In genomic region chr11:60924110-60924905, GRCh38 we compare ENCODE assay signal across 8 cellular contexts. TPM values are rescaled to one million over a fixed set of nuclear protein-coding genes. Genes with fewer than 3 reads are reported as not detected.
DNase-seq lines count a peak whose midpoint lies in the region; ATAC-seq, FAIRE-seq and TF ChIP-seq lines count a peak whose summit lies in the region.

A gene with protein sequence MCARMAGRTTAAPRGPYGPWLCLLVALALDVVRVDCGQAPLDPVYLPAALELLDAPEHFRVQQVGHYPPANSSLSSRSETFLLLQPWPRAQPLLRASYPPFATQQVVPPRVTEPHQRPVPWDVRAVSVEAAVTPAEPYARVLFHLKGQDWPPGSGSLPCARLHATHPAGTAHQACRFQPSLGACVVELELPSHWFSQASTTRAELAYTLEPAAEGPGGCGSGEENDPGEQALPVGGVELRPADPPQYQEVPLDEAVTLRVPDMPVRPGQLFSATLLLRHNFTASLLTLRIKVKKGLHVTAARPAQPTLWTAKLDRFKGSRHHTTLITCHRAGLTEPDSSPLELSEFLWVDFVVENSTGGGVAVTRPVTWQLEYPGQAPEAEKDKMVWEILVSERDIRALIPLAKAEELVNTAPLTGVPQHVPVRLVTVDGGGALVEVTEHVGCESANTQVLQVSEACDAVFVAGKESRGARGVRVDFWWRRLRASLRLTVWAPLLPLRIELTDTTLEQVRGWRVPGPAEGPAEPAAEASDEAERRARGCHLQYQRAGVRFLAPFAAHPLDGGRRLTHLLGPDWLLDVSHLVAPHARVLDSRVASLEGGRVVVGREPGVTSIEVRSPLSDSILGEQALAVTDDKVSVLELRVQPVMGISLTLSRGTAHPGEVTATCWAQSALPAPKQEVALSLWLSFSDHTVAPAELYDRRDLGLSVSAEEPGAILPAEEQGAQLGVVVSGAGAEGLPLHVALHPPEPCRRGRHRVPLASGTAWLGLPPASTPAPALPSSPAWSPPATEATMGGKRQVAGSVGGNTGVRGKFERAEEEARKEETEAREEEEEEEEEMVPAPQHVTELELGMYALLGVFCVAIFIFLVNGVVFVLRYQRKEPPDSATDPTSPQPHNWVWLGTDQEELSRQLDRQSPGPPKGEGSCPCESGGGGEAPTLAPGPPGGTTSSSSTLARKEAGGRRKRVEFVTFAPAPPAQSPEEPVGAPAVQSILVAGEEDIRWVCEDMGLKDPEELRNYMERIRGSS (plus strand): TSS chr11:60924460. CDS start chr11:60924634, 174 bp downstream.

- DNase-seq in stimulated activated CD4-positive, alpha-beta T cell treated with anti-CD3 and anti-CD28 coated beads, Interleukin-4, amount 100 ng/mL, for 24 hours: peak; percentile 6
- no peak for DNase-seq in stimulated activated CD4-positive, alpha-beta T cell treated with anti-CD3 and anti-CD28 coated beads, Interleukin-2, amount 100 ng/mL, for 48 hours
- DNase-seq in LoVo (ENCODE audit: low spot score) (peak; percentile 82), SW480 (ENCODE audit: low spot score) (peak; percentile 75), H1 (ENCODE audit: low read depth in 1 of 2, low spot score in 2 of 2) (peak in 1 of 2 experiments; percentile 90), lung microvascular endothelial cell (ENCODE audit: low read depth in 2 of 2) (peak; percentile 79 to 84), substantia nigra (lab: John Stamatoyannopoulos, UW) (peak in 47 of 49 donors; percentile 16 to 90 (median 63))

- no peaks in the 10 kb centered on the region for H3K9me3 ChIP-seq in H1 (ENCODE audit: insufficient read depth in 2 of 2, low read depth in 1 of 2, low read length in 1 of 2)

- peak within 1 kb of the TSS; percentile 71 for H4K8ac ChIP-seq in H1 (ENCODE audit: extremely low read depth, insufficient read depth, low read length)

- TF ChIP-seq EP300 in H1 (IDR thresholded peaks at IDR 0.05; ENCODE audit: borderline replicate concordance in 1 of 2, low read depth in 2 of 2, low read length in 2 of 2): peak in 1 of 2 experiments; percentile 27; a peak in 1 of 3 replicates

- no peak within 1 kb of the TSS for H3K14ac ChIP-seq in H1 (ENCODE audit: insufficient read length)

- peaks cover 11% of the 10 kb centered on the region for H3K79me1 ChIP-seq in H1 (ENCODE audit: low read depth, low read length)

- H4K91ac ChIP-seq in H1 (replicated peaks; ENCODE audit: insufficient read length, low read length): peak within 1 kb of the TSS; percentile 59

- POLR2A ChIA-PET in H1 (lab: Charles Lee; ENCODE audit: partially characterized antibody): interaction anchor here (0.7 to 5.7 kb wide), 8 partner anchors 10 to 33 kb away, joined by 3 to 26 read pairs (median 4); partner anchors contain the start of gene TMEM109

- H3K18ac ChIP-seq in H1 (ENCODE audit: extremely low read depth, low read length): peak within 1 kb of the TSS; percentile 73

- TF ChIP-seq RAD21 in H1 (IDR thresholded peaks at IDR 0.05 in 1 of 2, conservative IDR thresholded peaks at IDR 0.05 in 1 of 2; ENCODE audit: low read depth in 2 of 2, low read length in 2 of 2): no peak; a peak in 1 of 4 replicates

- H3K23me2 ChIP-seq in H1 (ENCODE audit: low read depth, low read length): peaks cover 11% of the 10 kb centered on the region; the same call in 1 of the 2 replicates

- peak within 1 kb of the TSS; percentile 68 to 91 for H3K4me2 ChIP-seq in H1 (ENCODE audit: insufficient read depth in 1 of 2, low read depth in 2 of 2, low read length in 2 of 2)

- no peak within 1 kb of the TSS for H4K5ac ChIP-seq in H1 (ENCODE audit: insufficient read length, low read depth, low read length)

- H3K4me3 ChIP-seq in H1 (ENCODE audit: extremely low read depth in 1 of 4, insufficient read depth in 2 of 4, low read depth in 3 of 4, low read length in 4 of 4): peak within 1 kb of the TSS; percentile 70 to 95 (median 77)

- no peak within 1 kb of the TSS; the same call in 1 of the 2 replicates for H3K27ac ChIP-seq in H1 (ENCODE audit: low read depth, low read length)
- peak within 1 kb of the TSS; percentile 53 for H3K27ac ChIP-seq in substantia nigra (ENCODE audit: low read depth, low read length, poor library complexity, severe bottlenecking)

- H2AK5ac ChIP-seq in H1 (ENCODE audit: low read depth, low read length): peak within 1 kb of the TSS; percentile 6; the same call in 1 of the 2 replicates

- H3K56ac ChIP-seq in H1 (replicated peaks; ENCODE audit: insufficient read length, low read depth, low read length): peak within 1 kb of the TSS; percentile 72

- peak within 1 kb of the TSS; percentile 34 to 86 (median 46) for H3K9ac ChIP-seq in H1 (replicated peaks in 1 of 4; ENCODE audit: extremely low read depth in 1 of 4, low read depth in 3 of 4, low read length in 3 of 4)

- H2AFZ ChIP-seq in H1 (ENCODE audit: low read length): peak within 1 kb of the TSS; percentile 61

- peak within 1 kb of the TSS; percentile 43; the same call in 1 of the 2 replicates for H2BK12ac ChIP-seq in H1 (ENCODE audit: low read depth, low read length)

- no peak within 1 kb of the TSS for H3K23ac ChIP-seq in H1 (ENCODE audit: insufficient read length)

- 0 out of 2 replicates have a peak within 1 kb of the TSS, but pooled peaks have one; percentile 44 for H2BK5ac ChIP-seq in H1 (ENCODE audit: low read depth, low read length)

- peaks cover 9 to 15% of the 10 kb centered on the region in 2 experiments for H4K20me1 ChIP-seq in H1 (replicated peaks in 1 of 2; ENCODE audit: control insufficient read depth in 1 of 2, insufficient read depth in 2 of 2, low read length in 2 of 2)

- H3K27me3 ChIP-seq in H1 (replicated peaks in 1 of 4; ENCODE audit: control insufficient read depth in 3 of 4, extremely low read depth in 1 of 4, insufficient read depth in 3 of 4, low read length in 3 of 4): peaks cover 0 to 3% (median 0%) of the 10 kb centered on the region in 4 experiments; a peak in 1 of 7 replicates

- 6% methylated on average over 27 of the region's 69 CpGs; no CpG with 5 or more reads in 1 of the 2 experiments for WGBS in H1 (ENCODE audit: extremely low coverage in 1 of 2, insufficient coverage in 1 of 2, insufficient read length in 1 of 2, insufficient replicate concordance in 2 of 2, low coverage in 1 of 2, low lambda C conversion rate in 2 of 2, missing lambda C conversion rate in 1 of 2), 2 experiments

- TF ChIP-seq POLR2A in H1 (IDR thresholded peaks at IDR 0.05; ENCODE audit: control extremely low read depth in 1 of 2, low read depth in 2 of 2, low read length in 2 of 2): peak in 1 of 2 experiments; percentile 25; a peak in 1 of 3 replicates

- H2BK120ac ChIP-seq in H1 (replicated peaks; ENCODE audit: low read depth, low read length): no peak within 1 kb of the TSS

- peak within 1 kb of the TSS; percentile 6; the same call in 1 of the 2 replicates for H2BK15ac ChIP-seq in H1 (ENCODE audit: low read length)

- no peak for ATAC-seq in HG03439 (IDR thresholded peaks at IDR 0.05; ENCODE audit: unreplicated experiment)

- H2BK20ac ChIP-seq in H1 (ENCODE audit: low read length): no peak within 1 kb of the TSS

- peaks cover 0 to 3% of the 10 kb centered on the region in 2 experiments; a peak in 1 of 4 replicates for H3K79me2 ChIP-seq in H1 (ENCODE audit: control insufficient read depth in 1 of 2, insufficient read depth in 2 of 2, low read length in 2 of 2)

- no peak for FAIRE-seq in H1 (lab: Jason Lieb, UNC)

- TF ChIP-seq CTCF in H1 (IDR thresholded peaks at IDR 0.05; ENCODE audit: control extremely low read depth in 1 of 3, insufficient read depth in 1 of 3, low read depth in 1 of 3, low read length in 3 of 3): no peak

- peaks cover 5 to 27% (median 14%) of the 10 kb centered on the region in 4 experiments; a peak in 7 of 8 replicates for H3K36me3 ChIP-seq in H1 (ENCODE audit: control insufficient read depth in 2 of 4, insufficient read depth in 4 of 4, low read length in 3 of 4)

- peak within 1 kb of the TSS; percentile 87 for H3K4ac ChIP-seq in H1 (replicated peaks; ENCODE audit: insufficient read length, low read depth, low read length)

- CTCF ChIA-PET in H1 (lab: Charles Lee; ENCODE audit: partially characterized antibody): interaction anchor here (0.8 to 1.9 kb wide), 6 partner anchors 8 to 93 kb away, joined by 3 to 7 read pairs (median 4); no protein-coding TSS in a partner anchor

- H3K4me1 ChIP-seq in H1 (replicated peaks in 1 of 4; ENCODE audit: control insufficient read depth in 3 of 4, insufficient read depth in 4 of 4, low read length in 3 of 4): peaks cover 5 to 14% (median 5%) of the 10 kb centered on the region in 4 experiments; a peak in 6 of 7 replicates

TF ChIP-seq in H1, 55 proteins besides CTCF, POLR2A, EP300 and RAD21 (continues in another document):
- TF ChIP-seq CHD1 (IDR thresholded peaks at IDR 0.05; ENCODE audit: low read depth, low read length) (no peak), CBX5 (IDR thresholded peaks at IDR 0.05; ENCODE audit: low read depth, low read length) (no peak), TAF1 (IDR thresholded peaks at IDR 0.05; ENCODE audit: low read depth, low read length) (peak; percentile 25; the same call in 1 of the 2 replicates), KDM1A (IDR thresholded peaks at IDR 0.05; ENCODE audit: borderline replicate concordance, low read length) (no peak), BRCA1 (IDR thresholded peaks at IDR 0.05; ENCODE audit: low read depth, low read length) (no peak), RFX5 (IDR thresholded peaks at IDR 0.05; ENCODE audit: borderline replicate concordance, low read depth, low read length) (no peak), EGR1 (IDR thresholded peaks at IDR 0.05; ENCODE audit: borderline replicate concordance, low read depth, low read length) (peak; percentile 71), CTBP2 (IDR thresholded peaks at IDR 0.05; ENCODE audit: borderline replicate concordance, insufficient read depth, insufficient read length, low read length) (no peak)
- TF ChIP-seq, protein P1, sequence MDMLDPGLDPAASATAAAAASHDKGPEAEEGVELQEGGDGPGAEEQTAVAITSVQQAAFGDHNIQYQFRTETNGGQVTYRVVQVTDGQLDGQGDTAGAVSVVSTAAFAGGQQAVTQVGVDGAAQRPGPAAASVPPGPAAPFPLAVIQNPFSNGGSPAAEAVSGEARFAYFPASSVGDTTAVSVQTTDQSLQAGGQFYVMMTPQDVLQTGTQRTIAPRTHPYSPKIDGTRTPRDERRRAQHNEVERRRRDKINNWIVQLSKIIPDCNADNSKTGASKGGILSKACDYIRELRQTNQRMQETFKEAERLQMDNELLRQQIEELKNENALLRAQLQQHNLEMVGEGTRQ (IDR thresholded peaks at IDR 0.05; ENCODE audit: low read length): 0 out of 2 replicates have a peak, but pooled peaks have one; percentile 14

RNA-seq across cellular contexts. Expression of the gene that starts here (rescaled TPM):
- total RNA-seq in H1 (2021; fragmentation: NEBNext Ultra II Directional; extraction: Animal tissue kit (Norgen Biotek cat#: 25700)): 97.9 and 98.2 TPM in 2 replicates
- 46.6 and 69.0 TPM in 2 replicates for polyA plus RNA-seq in H1 (2011; rRNA removed)
- polyA plus RNA-seq in H1 (2011; cell fraction: cytosol; rRNA removed): 65.5 TPM
- 453 TPM for polyA plus RNA-seq in H1 (2011; cell fraction: nucleus; rRNA removed)
- 77.1 to 107 TPM (median 96.0 TPM) in 4 replicates for polyA plus RNA-seq in H1 (2012, experiment 1 of 2)
- 39.7 TPM for polyA plus RNA-seq in H1 (2012, experiment 2 of 2)
- polyA plus RNA-seq in H1 (2013, experiment 1 of 2): 99.5 TPM
- polyA plus RNA-seq in H1 (2013, experiment 2 of 2): 89.8 TPM
- 26.2 and 27.0 TPM in 2 replicates for polyA minus RNA-seq in H1 (2011; rRNA and poly(A)+ RNA removed)
- 53.9 TPM for polyA minus RNA-seq in H1 (2011; cell fraction: cytosol; rRNA and poly(A)+ RNA removed)
- polyA minus RNA-seq in H1 (2011; cell fraction: nucleus; rRNA and poly(A)+ RNA removed): 103 TPM
- 49.7 and 56.2 TPM in 2 replicates for total RNA-seq in lung microvascular endothelial cell

Comparison
In these comparisons a context has a peak if more than half of its experiments do, and no peak if none do; other contexts are left out.
1. DNase-seq: peak in stimulated activated CD4-positive, alpha-beta T cell treated with anti-CD3 and anti-CD28 coated beads, Interleukin-4, amount 100 ng/mL, for 24 hours (single experiment), LoVo (single experiment), SW480 (single experiment), lung microvascular endothelial cell (2 of 2) and substantia nigra (47 of 49); none in stimulated activated CD4-positive, alpha-beta T cell treated with anti-CD3 and anti-CD28 coated beads, Interleukin-2, amount 100 ng/mL, for 48 hours (0 of 2).